ENCODE assay signal across 15 cellular contexts in genomic region chr9:14350766-14351165, GRCh38. TPM values are rescaled to one million over a fixed set of nuclear protein-coding genes. Genes with fewer than 3 reads are reported as not detected.
DNase-seq lines count a peak whose midpoint lies in the region; ATAC-seq and TF ChIP-seq lines count a peak whose summit lies in the region.
"Had no signal": no experiment of that assay in that cellular context is flagged by ENCODE, and none has a peak within 500 bp of the region (broad histone marks: within the 10 kb centered on the region; RNA-seq: fewer than 3 reads in every experiment).

No MANE protein-coding gene starts in this region.

- H3K9ac ChIP-seq in H9 (ENCODE audit: extremely low read depth, insufficient read length, low read length) (no peak overlapping the region), mammary epithelial cell (ENCODE audit: insufficient read depth, low read length) (peak overlapping the region; percentile 38), stomach smooth muscle (ENCODE audit: low read length in 2 of 2) (no peak overlapping the region)

- ATAC-seq in right cardiac atrium (no peak), GM19328 (IDR thresholded peaks at IDR 0.05; ENCODE audit: unreplicated experiment) (no peak)
- ATAC-seq: activated CD4-positive, alpha-beta T cell treated with anti-CD3 and anti-CD28 coated beads for 36 hours had no signal

- CTCF ChIA-PET in mammary epithelial cell (lab: Charles Lee; ENCODE audit: low non-redundant PET) = no interaction called here

- no peak overlapping the region for H3K4ac ChIP-seq in H9 (ENCODE audit: low read depth, low read length)

- H2AFZ ChIP-seq in H9 (ENCODE audit: low read length) = no peak overlapping the region
- H2AFZ ChIP-seq in mammary epithelial cell (ENCODE audit: low read depth, low read length) = peak overlapping the region; percentile 77

- H2BK120ac ChIP-seq in H9 (ENCODE audit: low read depth, low read length, poor library complexity, severe bottlenecking) = no peak overlapping the region

- peaks cover 50 to 55% of the 10 kb centered on the region in 2 experiments for H3K4me1 Mint-ChIP-seq in H9

- H3K36me3 ChIP-seq in mammary epithelial cell (ENCODE audit: insufficient read depth, low read length) (no peaks in the 10 kb centered on the region), stomach smooth muscle (ENCODE audit: control insufficient read depth in 2 of 2, insufficient read depth in 2 of 2, low read length in 2 of 2) (no peaks in the 10 kb centered on the region)

- H3K27me3 ChIP-seq in H9 (ENCODE audit: insufficient read depth, low read length) = peaks cover 42% of the 10 kb centered on the region
- peaks cover 6% of the 10 kb centered on the region for H3K27me3 ChIP-seq in mammary epithelial cell (ENCODE audit: insufficient read depth, low read length)
- no peaks in the 10 kb centered on the region for H3K27me3 ChIP-seq in right cardiac atrium (ENCODE audit: control insufficient read depth, insufficient read depth)
- H3K27me3 ChIP-seq in stomach smooth muscle (ENCODE audit: control insufficient read depth in 1 of 2, insufficient read depth in 2 of 2, low read length in 2 of 2) = peaks cover 32 to 44% of the 10 kb centered on the region in 2 donors

- H3K4me3 ChIP-seq in mammary epithelial cell (replicated peaks in 1 of 3; ENCODE audit: insufficient read depth in 1 of 3, low read depth in 2 of 3, low read length in 3 of 3) = peak overlapping the region in 2 of 3 experiments; percentile 0 to 15
- H3K4me3 ChIP-seq in right cardiac atrium (ENCODE audit: low read length) = peak overlapping the region; percentile 33
- H3K4me3 ChIP-seq in stomach smooth muscle (ENCODE audit: low read length in 2 of 2) = no peak overlapping the region

- H3K4me2 ChIP-seq in H9 (ENCODE audit: insufficient read depth, insufficient read length, low read length) (peak overlapping the region; percentile 53), mammary epithelial cell (ENCODE audit: insufficient read depth, low read depth, low read length) (peak overlapping the region; percentile 97)

- no peaks in the 10 kb centered on the region for H3K79me2 ChIP-seq in H9 (ENCODE audit: insufficient read depth, low read length)
- no peaks in the 10 kb centered on the region for H3K79me2 ChIP-seq in mammary epithelial cell (ENCODE audit: insufficient read depth, low read length)

- H4K20me1 ChIP-seq in H9 (ENCODE audit: control insufficient read depth, insufficient read depth, insufficient read length) (no peaks in the 10 kb centered on the region), mammary epithelial cell (ENCODE audit: insufficient read depth, low read length) (no peaks in the 10 kb centered on the region)

- H3K79me1 ChIP-seq in H9 (ENCODE audit: insufficient read depth, low read depth, low read length, poor library complexity, severe bottlenecking) = no peaks in the 10 kb centered on the region

- no peak overlapping the region for H3K14ac ChIP-seq in H9 (ENCODE audit: insufficient read depth, low read length)

- H3K36me3 Mint-ChIP-seq in H9 (ENCODE audit: insufficient read depth in 1 of 3, low read depth in 3 of 3) = no peaks in the 10 kb centered on the region

- TF ChIP-seq CTCF in H9 (conservative IDR thresholded peaks at IDR 0.05) (no peak), mammary epithelial cell (conservative IDR thresholded peaks at IDR 0.05 in 1 of 2, IDR thresholded peaks at IDR 0.05 in 1 of 2; ENCODE audit: extremely low read depth in 1 of 2, insufficient read depth in 1 of 2, low read depth in 1 of 2, low read length in 2 of 2) (no peak)

- no peak overlapping the region for H3T11ph ChIP-seq in H9 (ENCODE audit: low read length)

- H4K5ac ChIP-seq in H9 (ENCODE audit: insufficient read length, low read depth, low read length) = no peak overlapping the region

- DNase-seq in H9 = no peak
- peak; percentile 28 for DNase-seq in mammary epithelial cell
- DNase-seq in right cardiac atrium = peak in 2 of 3 donors; percentile 23 to 68
- no peak for DNase-seq in AG08395 (ENCODE audit: low spot score)
- DNase-seq in hippocampal formation (lab: John Stamatoyannopoulos, UW) = no peak
- DNase-seq in activated effector memory CD4-positive, alpha-beta T cell treated with anti-CD3 and anti-CD28 coated beads, Interleukin-2, amount 50 U/mL, for 16 hours = no peak
- DNase-seq: activated CD4-positive, alpha-beta T cell treated with anti-CD3 and anti-CD28 coated beads for 36 hours; activated T-cell treated with anti-CD3 and anti-CD28 coated beads, Interleukin-2, amount 50 U/mL, for 24 hours; amniotic stem cell; GOT3; midbrain; NCI-H2171 had no signal

- no peak overlapping the region for H2BK15ac ChIP-seq in H9 (ENCODE audit: low read depth, low read length)

- H4K91ac ChIP-seq in H9 (ENCODE audit: insufficient read length, low read depth, low read length) = no peak overlapping the region

- H2BK12ac ChIP-seq in H9 (ENCODE audit: insufficient read length, low read depth, low read length) = no peak overlapping the region

- intact Hi-C loops in mammary epithelial cell (cut with micrococcal nuclease) = loop anchor here (2.0 to 5.0 kb wide), 5 partner anchors 82 to 823 kb away; no protein-coding TSS in a partner anchor
- intact Hi-C loops in right cardiac atrium (cut with DNase I) = loop anchor here (2.0 to 10.0 kb wide), 7 partner anchors 28 to 926 kb away; no protein-coding TSS in a partner anchor

- no peak overlapping the region for H3K27ac Mint-ChIP-seq in H9
- H3K27ac Mint-ChIP-seq: activated CD4-positive, alpha-beta T cell treated with anti-CD3 and anti-CD28 coated beads for 36 hours; activated T-cell treated with anti-CD3 and anti-CD28 coated beads, Interleukin-2, amount 50 U/mL, for 24 hours had no signal

- dilution Hi-C loops in mammary epithelial cell (cut with HindIII; ENCODE audit: low sequenced_read_pairs) = no loop called here

- no peak overlapping the region for H4K8ac ChIP-seq in H9 (replicated peaks; ENCODE audit: insufficient read length, low read depth, low read length)

- H3K9me3 ChIP-seq in H9 (ENCODE audit: control insufficient read depth, low read depth, low read length) (no peaks in the 10 kb centered on the region), mammary epithelial cell (replicated peaks; ENCODE audit: insufficient read depth, low read length) (no peaks in the 10 kb centered on the region), right cardiac atrium (ENCODE audit: control insufficient read depth, low read length) (no peaks in the 10 kb centered on the region), stomach smooth muscle (ENCODE audit: control insufficient read depth in 2 of 2, low read length in 2 of 2) (no peaks in the 10 kb centered on the region)

- H3K18ac ChIP-seq in H9 (ENCODE audit: insufficient read length, low read depth, low read length) = no peak overlapping the region

- in situ Hi-C loops in mammary epithelial cell (cut with MboI; ENCODE audit: low sequenced_read_pairs in 2 of 2) = loop anchor here (10.0 kb wide), 2 partner anchors 916 to 926 kb away; no protein-coding TSS in a partner anchor

- H3K23me2 ChIP-seq in H9 (ENCODE audit: insufficient read length, low read depth, low read length, poor library complexity, severe bottlenecking) = peaks cover 43% of the 10 kb centered on the region

- no TSS peak for BruUV-seq in mammary epithelial cell (replicated peaks; lab: Mats Ljungman, UMichigan)

- WGBS in H9 (ENCODE audit: extremely low coverage, insufficient read length, low lambda C conversion rate) = no CpG with 5 or more reads among the region's 11 CpGs
- 8% methylated on average over 10 of the region's 11 CpGs for WGBS in mammary epithelial cell (ENCODE audit: low coverage, missing lambda C conversion rate)
- WGBS in right cardiac atrium = 29% methylated on average over 11 of the region's 11 CpGs

- peaks cover 91% of the 10 kb centered on the region for H3K27me3 Mint-ChIP-seq in H9 (ENCODE audit: low read depth)

- no peaks in the 10 kb centered on the region for H3K9me3 Mint-ChIP-seq in H9
- H3K9me3 Mint-ChIP-seq: activated T-cell treated with anti-CD3 and anti-CD28 coated beads, Interleukin-2, amount 50 U/mL, for 24 hours had no signal

- no peak overlapping the region for H2AK5ac ChIP-seq in H9 (ENCODE audit: insufficient read length, low read length)

- H3K23ac ChIP-seq in H9 (ENCODE audit: insufficient read length, low read depth, low read length) = no peak overlapping the region

- no peak overlapping the region; a peak in 1 of 5 replicates for H3K4me3 Mint-ChIP-seq in H9
- H3K4me3 Mint-ChIP-seq: activated CD4-positive, alpha-beta T cell treated with anti-CD3 and anti-CD28 coated beads for 36 hours; activated T-cell treated with anti-CD3 and anti-CD28 coated beads, Interleukin-2, amount 50 U/mL, for 24 hours had no signal

- no peak overlapping the region for H3K27ac ChIP-seq in H9 (ENCODE audit: insufficient read length, low read depth, low read length)
- peak overlapping the region; percentile 22 for H3K27ac ChIP-seq in mammary epithelial cell (ENCODE audit: insufficient read depth, low read depth, low read length)
- H3K27ac ChIP-seq in right cardiac atrium (ENCODE audit: low read length) = peak overlapping the region; percentile 88
- peak overlapping the region; percentile 24 for H3K27ac ChIP-seq in stomach smooth muscle (ENCODE audit: low read length)
- H3K27ac ChIP-seq: HL-60 had no signal

- H3K4me1 ChIP-seq in H9 (ENCODE audit: insufficient read depth, low read length) = peaks cover 2% of the 10 kb centered on the region; the same call in 1 of the 2 replicates
- peaks cover 64% of the 10 kb centered on the region for H3K4me1 ChIP-seq in mammary epithelial cell (ENCODE audit: insufficient read depth, low read length)
- H3K4me1 ChIP-seq in right cardiac atrium (ENCODE audit: control insufficient read depth, insufficient read depth, low read length) = peaks cover 9% of the 10 kb centered on the region
- peaks cover 44% of the 10 kb centered on the region for H3K4me1 ChIP-seq in stomach smooth muscle (ENCODE audit: control insufficient read depth, insufficient read depth, low read length)

- no peak overlapping the region for H2BK20ac ChIP-seq in H9 (ENCODE audit: low read depth, low read length, poor library complexity, severe bottlenecking)

- H3K56ac ChIP-seq in H9 (ENCODE audit: insufficient read length, low read depth, low read length) = no peak overlapping the region

- H2BK5ac ChIP-seq in H9 (ENCODE audit: insufficient read length, low read length) = no peak overlapping the region

RNA-seq across cellular contexts. Expression of gene NFIB, which starts 36.8 kb away (rescaled TPM):
- total RNA-seq in H9 (2021) (13.3 and 14.3 TPM in 2 replicates), mammary epithelial cell (10 to 100 TPM; 64.3 to 96.9 TPM), right cardiac atrium (100 to 1,000 TPM; 125 to 143 (median 134) TPM)
- polyA plus RNA-seq in mammary epithelial cell (37.4 TPM), right cardiac atrium (22.5 TPM)
- polyA minus RNA-seq in mammary epithelial cell = 360 TPM
- total RNA-seq: activated CD4-positive, alpha-beta T cell treated with anti-CD3 and anti-CD28 coated beads for 36 hours had no signal

Comparison
In these comparisons a context has a peak if more than half of its experiments do, and no peak if none do; other contexts are left out.
1. DNase-seq: peak in mammary epithelial cell (single experiment) and right cardiac atrium (2 of 3); none in H9 (single experiment), AG08395 (single experiment), hippocampal formation (0 of 2) and activated effector memory CD4-positive, alpha-beta T cell treated with anti-CD3 and anti-CD28 coated beads, Interleukin-2, amount 50 U/mL, for 16 hours (single experiment).
2. H3K4me3 ChIP-seq: peak in mammary epithelial cell (2 of 3) and right cardiac atrium (single experiment); none in stomach smooth muscle (0 of 2).